ENCODE assay signal across 17 cellular contexts in genomic region chr5:29367176-29367833, GRCh38.
DNase-seq lines count a peak whose midpoint lies in the region; ATAC-seq and TF ChIP-seq lines count a peak whose summit lies in the region.
"Had no signal": no experiment of that assay in that cellular context is flagged by ENCODE, and none has a peak within 500 bp of the region (broad histone marks: within the 10 kb centered on the region; RNA-seq: fewer than 3 reads in every experiment).

No MANE protein-coding gene starts in this region.

- CTCF ChIA-PET in PC-9 (lab: Charles Lee), result interaction anchor here (0.7 to 0.8 kb wide), 4 partner anchors 46 to 1161 kb away, joined by 3 to 6 read pairs (median 4); no protein-coding TSS in a partner anchor

- intact Hi-C loops in PC-9 (cut with micrococcal nuclease; ENCODE audit: unreplicated experiment), result loop anchor here (5.0 kb wide), 1 partner anchor 330 kb away; no protein-coding TSS in a partner anchor

- no peaks in the 10 kb centered on the region for H3K27me3 ChIP-seq in PC-9 (ENCODE audit: insufficient read depth, low read depth)
- H3K27me3 ChIP-seq: foreskin keratinocyte had no signal

- no peaks in the 10 kb centered on the region for H3K36me3 ChIP-seq in PC-9 (ENCODE audit: low read depth)

- no peaks in the 10 kb centered on the region for H3K79me2 ChIP-seq in PC-9 (ENCODE audit: low read depth)

- no peak overlapping the region for H2AFZ ChIP-seq in PC-9

- H4K20me1 ChIP-seq in PC-9 (ENCODE audit: insufficient read depth), result no peaks in the 10 kb centered on the region

- no peaks in the 10 kb centered on the region for H3K9me3 ChIP-seq in PC-9 (ENCODE audit: insufficient read depth, low read depth)

- H3K4me2 ChIP-seq in PC-9, result no peak overlapping the region

- H3F3A ChIP-seq in PC-9 (ENCODE audit: insufficient read depth, low read depth), result no peaks in the 10 kb centered on the region

- BruUV-seq in PC-9 (replicated peaks; lab: Mats Ljungman, UMichigan), result no TSS peak

- no peak overlapping the region for H3K4me3 ChIP-seq in PC-9

- H3K9me2 ChIP-seq in PC-9 (ENCODE audit: insufficient read depth), result no peaks in the 10 kb centered on the region; the same call in 1 of the 2 replicates

- H3K4me1 ChIP-seq in PC-9 (replicated peaks; ENCODE audit: insufficient read depth), result no peaks in the 10 kb centered on the region
- H3K4me1 ChIP-seq: foreskin keratinocyte had no signal

- peak; percentile 54 for TF ChIP-seq CTCF in PC-9 (conservative IDR thresholded peaks at IDR 0.05)

- POLR2A ChIA-PET in PC-9 (lab: Charles Lee; ENCODE audit: unreplicated experiment), result no interaction called here

- ATAC-seq in left lobe of liver, result peak; percentile 28
- ATAC-seq in HG02763 (IDR thresholded peaks at IDR 0.05; ENCODE audit: unreplicated experiment), result no peak
- ATAC-seq in stimulated activated naive CD8-positive, alpha-beta T cell treated with anti-CD3 and anti-CD28 coated beads, Interleukin-15, Interleukin-2, amounts not matched to agents 100 U/mL and 50 U/mL, for 24 hours, result no peak
- ATAC-seq: activated CD8-positive, alpha-beta T cell treated with anti-CD3 and anti-CD28 coated beads, Interleukin-2, amount 10 ng/mL, durations not matched to agents 7 days and 5 days; foreskin keratinocyte had no signal

- H3K27ac ChIP-seq in PC-9, result no peak overlapping the region
- H3K27ac ChIP-seq: foreskin keratinocyte, HL-60 had no signal

- DNase-seq in Ammon's horn (ENCODE audit: low spot score) (peak; percentile 41), HT-29 (ENCODE audit: low spot score) (peak; percentile 19), PC-9 (no peak), left lobe of liver (ENCODE audit: low spot score) (no peak), GDM1 (lab: John Stamatoyannopoulos, UW) (no peak)
- no peak for DNase-seq in NK-92 treated with Interleukin-12 subunit alpha and Interleukin-12 subunit beta, amount 100 ng/mL, for 24 hours (lab: John Stamatoyannopoulos, UW)
- no peak for DNase-seq in stimulated activated naive CD8-positive, alpha-beta T cell treated with anti-CD3 and anti-CD28 coated beads, Interleukin-15, Interleukin-2, amounts not matched to agents 100 U/mL and 50 U/mL, for 24 hours
- DNase-seq: activated CD8-positive, alpha-beta T cell treated with anti-CD3 and anti-CD28 coated beads, Interleukin-2, amount 10 ng/mL, durations not matched to agents 7 days and 5 days; activated gamma-delta T cell treated with Interleukin-2 at 50 U/mL for 16 hours; effector CD4-positive, alpha-beta T cell; foreskin keratinocyte; islet precursor cell; NCI-H2227 treated with DMSO at 0.1 percent for 48 hours; RPMI8226; T1000 had no signal

Comparison
In these comparisons a context has a peak if more than half of its experiments do, and no peak if none do; other contexts are left out.
1. DNase-seq: peak in Ammon's horn (single experiment) and HT-29 (single experiment); none in PC-9 (0 of 2), left lobe of liver (single experiment), NK-92 treated with Interleukin-12 subunit alpha and Interleukin-12 subunit beta, amount 100 ng/mL, for 24 hours (single experiment), GDM1 (single experiment) and stimulated activated naive CD8-positive, alpha-beta T cell treated with anti-CD3 and anti-CD28 coated beads, Interleukin-15, Interleukin-2, amounts not matched to agents 100 U/mL and 50 U/mL, for 24 hours (single experiment).